Comparison of ENCODE assay signal across 24 cellular contexts in genomic region chr11:122107566-122107965, GRCh38. TPM values are rescaled to one million over a fixed set of nuclear protein-coding genes. Genes with fewer than 3 reads are reported as not detected.
DNase-seq lines count a peak whose midpoint lies in the region; ATAC-seq and TF ChIP-seq lines count a peak whose summit lies in the region.
"Had no signal": no experiment of that assay in that cellular context is flagged by ENCODE, and none has a peak within 500 bp of the region (broad histone marks: within the 10 kb centered on the region; RNA-seq: fewer than 3 reads in every experiment).

No MANE protein-coding gene starts in this region.

- peak overlapping the region; percentile 81 for H3K27ac Mint-ChIP-seq in neural crest cell (ENCODE audit: unreplicated experiment)
- H3K27ac Mint-ChIP-seq: activated CD4-positive, alpha-beta memory T cell treated with anti-CD3 and anti-CD28 coated beads, Interleukin-2, amount 10 ng/mL, durations not matched to agents 7 days and 5 days; activated naive CD8-positive, alpha-beta T cell; activated T-helper 2 cell treated with anti-CD3 and anti-CD28 coated beads, Interferon-gamma antibody, Interleukin-2, Interleukin-4, amounts not matched to agents 10 μg/mL and 5 μg/mL and 100 μg/mL, durations not matched to agents 14 hours and 24 hours and 36 hours; CD4-positive, CD25-positive, alpha-beta regulatory T cell; progenitor cell of endocrine pancreas; stimulated activated naive CD8-positive, alpha-beta T cell treated with anti-CD3 and anti-CD28 coated beads, Interleukin-15, amount 100 ng/mL, for 72 hours had no signal

- H3K4me1 ChIP-seq in aorta (ENCODE audit: control insufficient read depth in 1 of 2, insufficient read depth in 2 of 2, low read length in 2 of 2), result peaks cover 7 to 17% of the 10 kb centered on the region in 2 donors
- H3K4me1 ChIP-seq: lower lobe of right lung had no signal

- no peaks in the 10 kb centered on the region for H3K36me3 Mint-ChIP-seq in neural crest cell (ENCODE audit: low read depth)
- H3K36me3 Mint-ChIP-seq: activated naive CD8-positive, alpha-beta T cell; CD4-positive, CD25-positive, alpha-beta regulatory T cell had no signal

- no peaks in the 10 kb centered on the region for H3K36me3 ChIP-seq in aorta (ENCODE audit: control insufficient read depth in 1 of 2, insufficient read depth in 2 of 2, low read length in 1 of 2)
- H3K36me3 ChIP-seq: lower lobe of right lung, tibial artery had no signal

- peak overlapping the region; percentile 57 to 74 for H3K27ac ChIP-seq in aorta (ENCODE audit: low read depth in 1 of 2, low read length in 2 of 2)
- H3K27ac ChIP-seq: lower lobe of right lung had no signal

- H3K9me3 Mint-ChIP-seq in neural crest cell, result no peaks in the 10 kb centered on the region
- H3K9me3 Mint-ChIP-seq: activated CD4-positive, alpha-beta memory T cell treated with anti-CD3 and anti-CD28 coated beads, Interleukin-2, amount 10 ng/mL, durations not matched to agents 7 days and 5 days; activated T-helper 2 cell treated with anti-CD3 and anti-CD28 coated beads, Interferon-gamma antibody, Interleukin-2, Interleukin-4, amounts not matched to agents 10 μg/mL and 5 μg/mL and 100 μg/mL, durations not matched to agents 14 hours and 24 hours and 36 hours; stimulated activated naive CD8-positive, alpha-beta T cell treated with anti-CD3 and anti-CD28 coated beads, Interleukin-15, amount 100 ng/mL, for 72 hours had no signal

- peak; percentile 59 for ATAC-seq in Right ventricle myocardium inferior
- peak; percentile 90 for ATAC-seq in Right ventricle myocardium superior (ENCODE audit: poor library complexity)
- ATAC-seq in aorta (ENCODE audit: low FRiP score), result no peak
- ATAC-seq in GM18861 (IDR thresholded peaks at IDR 0.05; ENCODE audit: unreplicated experiment), result no peak
- no peak for ATAC-seq in GM19324 (IDR thresholded peaks at IDR 0.05; ENCODE audit: low FRiP score, unreplicated experiment)
- ATAC-seq: activated CD4-positive, CD25-positive, alpha-beta regulatory T cell treated with anti-CD3 and anti-CD28 coated beads, Interleukin-2, amount 50 U/mL, for 24 hours; mucosa of descending colon; Panc1; stimulated activated naive CD8-positive, alpha-beta T cell treated with anti-CD3 and anti-CD28 coated beads, Interleukin-15, amount 100 ng/mL, for 72 hours had no signal

- no peak overlapping the region for H3K4me3 Mint-ChIP-seq in neural crest cell
- H3K4me3 Mint-ChIP-seq: activated CD4-positive, alpha-beta memory T cell treated with anti-CD3 and anti-CD28 coated beads, Interleukin-2, amount 10 ng/mL, durations not matched to agents 7 days and 5 days; activated naive CD8-positive, alpha-beta T cell; CD4-positive, CD25-positive, alpha-beta regulatory T cell; stimulated activated naive CD8-positive, alpha-beta T cell treated with anti-CD3 and anti-CD28 coated beads, Interleukin-15, amount 100 ng/mL, for 72 hours had no signal

- intact Hi-C loops in Right ventricle myocardium inferior (cut with DNase I) (loop anchor here (10.0 kb wide), 2 partner anchors 363 to 397 kb away; no protein-coding TSS in a partner anchor), cardiac septum (cut with DNase I) (loop anchor here (5.0 to 10.0 kb wide), 3 partner anchors 80 to 397 kb away; no protein-coding TSS in a partner anchor), Right ventricle myocardium superior (cut with DNase I) (loop anchor here (10.0 kb wide), 1 partner anchor 397 kb away; no protein-coding TSS in a partner anchor), aorta (cut with DNase I) (loop anchor here (5.0 to 10.0 kb wide), 4 partner anchors 247 to 400 kb away; no protein-coding TSS in a partner anchor)

- 3 to 7% methylated on average over 3 of the region's 3 CpGs for WGBS in aorta, 2 donors

- peaks cover 11% of the 10 kb centered on the region for H3K4me1 Mint-ChIP-seq in neural crest cell
- H3K4me1 Mint-ChIP-seq: activated CD4-positive, alpha-beta memory T cell treated with anti-CD3 and anti-CD28 coated beads, Interleukin-2, amount 10 ng/mL, durations not matched to agents 7 days and 5 days; CD4-positive, CD25-positive, alpha-beta regulatory T cell; stimulated activated naive CD8-positive, alpha-beta T cell treated with anti-CD3 and anti-CD28 coated beads, Interleukin-15, amount 100 ng/mL, for 72 hours had no signal

- H3K4me3 ChIP-seq in aorta (ENCODE audit: low read length in 2 of 2), result no peak overlapping the region
- H3K4me3 ChIP-seq: lower lobe of right lung, mucosa of descending colon, tibial artery had no signal

- no peaks in the 10 kb centered on the region for H3K27me3 Mint-ChIP-seq in neural crest cell (ENCODE audit: low read depth)
- H3K27me3 Mint-ChIP-seq: activated CD4-positive, alpha-beta memory T cell treated with anti-CD3 and anti-CD28 coated beads, Interleukin-2, amount 10 ng/mL, durations not matched to agents 7 days and 5 days; CD4-positive, CD25-positive, alpha-beta regulatory T cell had no signal

- no peaks in the 10 kb centered on the region for H3K9me3 ChIP-seq in aorta (ENCODE audit: control insufficient read depth, low read length)
- H3K9me3 ChIP-seq: lower lobe of right lung, mucosa of descending colon, tibial artery had no signal

- no peak for TF ChIP-seq CTCF in neural crest cell (conservative IDR thresholded peaks at IDR 0.05)

- DNase-seq in Right ventricle myocardium inferior (ENCODE audit: missing footprints) (no peak), cardiac septum (ENCODE audit: low spot score) (no peak), Right ventricle myocardium superior (no peak), neural crest cell (ENCODE audit: low read depth, low spot score) (no peak), aorta (no peak), NCI-H2171 (lab: John Stamatoyannopoulos, UW) (no peak)
- DNase-seq: activated CD4-positive, alpha-beta memory T cell treated with anti-CD3 and anti-CD28 coated beads, Interleukin-2, amount 10 ng/mL, durations not matched to agents 7 days and 5 days; kidney; lower lobe of right lung; NCI-H510A treated with DMSO at 0.1 percent for 48 hours; NK-92 treated with Interleukin-12 subunit alpha and Interleukin-12 subunit beta, amount 100 ng/mL, for 24 hours had no signal

- no peaks in the 10 kb centered on the region for H3K27me3 ChIP-seq in aorta (ENCODE audit: control insufficient read depth in 1 of 2, insufficient read depth in 2 of 2, low read length in 1 of 2)
- H3K27me3 ChIP-seq: tibial artery had no signal

RNA-seq across cellular contexts. Expression of gene BLID, which starts 8.4 kb away (rescaled TPM):
- total RNA-seq in Right ventricle myocardium inferior (not detected), cardiac septum (0.57 TPM), Right ventricle myocardium superior (0.35 TPM), neural crest cell (not detected in 2 replicates), aorta (10 to 100 TPM in 1 of 2 donors, 1 to 10 TPM in 1; 9.7 to 19.0 TPM)
- under 1 TPM in 1 of 2 donors, not detected in 1; 0.43 TPM for polyA plus RNA-seq in aorta
- total RNA-seq: activated CD4-positive, alpha-beta memory T cell treated with anti-CD3 and anti-CD28 coated beads, Interleukin-2, amount 10 ng/mL, durations not matched to agents 7 days and 5 days; activated T-helper 2 cell treated with anti-CD3 and anti-CD28 coated beads, Interferon-gamma antibody, Interleukin-2, Interleukin-4, amounts not matched to agents 10 μg/mL and 5 μg/mL and 100 μg/mL, durations not matched to agents 14 hours and 24 hours and 36 hours; CD4-positive, CD25-positive, alpha-beta regulatory T cell; kidney; progenitor cell of endocrine pancreas; T-helper 1 cell treated with Interleukin-12 subunit alpha and Interleukin-12 subunit beta and Interleukin-4 antibody, amounts not matched to agents 30 ng/mL and 1 ng/mL, for 36 hours had no signal
- polyA plus RNA-seq: CD4-positive, CD25-positive, alpha-beta regulatory T cell; small intestine had no signal

Comparison
In these comparisons a context has a peak if more than half of its experiments do, and no peak if none do; other contexts are left out.
1. ATAC-seq: peak in Right ventricle myocardium inferior (single experiment) and Right ventricle myocardium superior (single experiment); none in aorta (single experiment), GM18861 (single experiment) and GM19324 (single experiment).